In genomic region chr1:179105393-179105792, GRCh38 we compare ENCODE assay signal across 1 cellular context.
TF ChIP-seq lines count a peak whose summit lies in the region.

No MANE protein-coding gene starts in this region.

TF ChIP-seq in GM23338, 12 proteins besides CTCF, POLR2A, EP300 and RAD21 (continued from another document):
- no peak for TF ChIP-seq ZNF462 (CRISPR knock-in tag; IDR thresholded peaks at IDR 0.05)
- TF ChIP-seq STAT1 (IDR thresholded peaks at IDR 0.05; ENCODE audit: unreplicated experiment), result no peak
- TF ChIP-seq ZNF331 (CRISPR knock-in tag; IDR thresholded peaks at IDR 0.05; ENCODE audit: low read depth), result no peak
- no peak for TF ChIP-seq EZH2 (IDR thresholded peaks at IDR 0.05; ENCODE audit: low read depth, unreplicated experiment)
- TF ChIP-seq EZH2phosphoT487 (IDR thresholded peaks at IDR 0.05; ENCODE audit: unreplicated experiment), result no peak
- TF ChIP-seq JUNB (IDR thresholded peaks at IDR 0.05; ENCODE audit: unreplicated experiment), result no peak
